ENCODE assay signal across 7 cellular contexts in genomic region chr19:15101479-15102082, GRCh38. TPM values are rescaled to one million over a fixed set of nuclear protein-coding genes. Genes with fewer than 3 reads are reported as not detected.
DNase-seq lines count a peak whose midpoint lies in the region; ATAC-seq and TF ChIP-seq lines count a peak whose summit lies in the region.

No MANE protein-coding gene starts in this region.

- peak; percentile 17 for DNase-seq in NCI-H1694 treated with DMSO at 0.1 percent for 48 hours (lab: John Stamatoyannopoulos, UW)
- DNase-seq in activated T-cell treated with anti-CD3 and anti-CD28 coated beads, Interleukin-2, amount 50 U/mL, for 1 hour, result peak; percentile 49
- DNase-seq in germinal center (ENCODE audit: low spot score), result peak; percentile 37
- peak; percentile 23 to 59 for DNase-seq in stimulated activated CD4-positive, alpha-beta T cell treated with anti-CD3 and anti-CD28 coated beads, Interleukin-12 subunit alpha, Interleukin-12 subunit beta, amount 100 ng/mL, for 24 hours (ENCODE audit: low read depth in 2 of 2)
- DNase-seq in mesenteric fat pad (ENCODE audit: low spot score), result no peak

- peak; percentile 88 for TF ChIP-seq CTCF in GM12873 (IDR thresholded peaks at IDR 0.05; ENCODE audit: insufficient read depth, low read depth, low read length, missing control alignments)

- no peak for ATAC-seq in GM19035 (IDR thresholded peaks at IDR 0.05; ENCODE audit: unreplicated experiment)

RNA-seq across cellular contexts. Expression of gene SYDE1, which starts 5.6 kb away (rescaled TPM):
- 38.6 TPM for total RNA-seq in mesenteric fat pad

RNA-seq across cellular contexts. Expression of gene OR1I1, which starts 19.6 kb away (rescaled TPM):
- total RNA-seq in mesenteric fat pad, result not detected

RNA-seq across cellular contexts. Expression of gene CASP14, which starts 52.3 kb away (rescaled TPM):
- total RNA-seq in mesenteric fat pad, result not detected
